Comparison of ENCODE assay signal across 8 cellular contexts in genomic region chr16:67969286-67970039, GRCh38. TPM values are rescaled to one million over a fixed set of nuclear protein-coding genes. Genes with fewer than 3 reads are reported as not detected.
DNase-seq lines count a peak whose midpoint lies in the region; ATAC-seq, FAIRE-seq and TF ChIP-seq lines count a peak whose summit lies in the region.

No MANE protein-coding gene starts in this region.

- H3K9me3 Mint-ChIP-seq in mesothelial cell of epicardium, result no peaks in the 10 kb centered on the region

- H3K4me3 Mint-ChIP-seq in mesothelial cell of epicardium, result peak overlapping the region; percentile 100

- no peaks in the 10 kb centered on the region for H3K27me3 Mint-ChIP-seq in mesothelial cell of epicardium (ENCODE audit: low read depth)

- H3K4me3 ChIP-seq in bronchial epithelial cell (ENCODE audit: low read depth, low read length), result peak overlapping the region; percentile 87

- peaks cover 36% of the 10 kb centered on the region for H3K4me1 Mint-ChIP-seq in mesothelial cell of epicardium

- H3K27me3 ChIP-seq in bronchial epithelial cell (ENCODE audit: control insufficient read depth, insufficient read depth, low read length), result no peaks in the 10 kb centered on the region

- in situ Hi-C loops in ACHN (cut with HindIII; ENCODE audit: low pct_ligation_motif_present, low pct_unique_long_range_greater_than_20kb, low sequenced_read_pairs), result no loop called here

- TF ChIP-seq CTCF in bronchial epithelial cell (IDR thresholded peaks at IDR 0.05; ENCODE audit: insufficient read depth, low read length, severe bottlenecking) (no peak), mesothelial cell of epicardium (IDR thresholded peaks at IDR 0.05; ENCODE audit: unreplicated experiment) (no peak)

- ATAC-seq in HG02943 (IDR thresholded peaks at IDR 0.05; ENCODE audit: low read depth, unreplicated experiment), result peak; percentile 7
- no peak for ATAC-seq in GM21529 (IDR thresholded peaks at IDR 0.05; ENCODE audit: unreplicated experiment)

- FAIRE-seq in bronchial epithelial cell (lab: Jason Lieb, UNC), result no peak

- peak overlapping the region; percentile 88 for H3K27ac Mint-ChIP-seq in mesothelial cell of epicardium

- H3K36me3 Mint-ChIP-seq in mesothelial cell of epicardium, result no peaks in the 10 kb centered on the region

- DNase-seq in ACHN (peak; percentile 28), bronchial epithelial cell (ENCODE audit: low read depth) (no peak), mesothelial cell of epicardium (ENCODE audit: low spot score in 2 of 2, unreplicated experiment in 2 of 2) (no peak), SHP77 treated with DMSO at 0.1 percent for 48 hours (lab: John Stamatoyannopoulos, UW) (no peak), NCI-H1105 treated with DMSO at 0.1 percent for 48 hours (lab: John Stamatoyannopoulos, UW) (no peak)
- no peak for DNase-seq in NK-92 treated with Interleukin-12 subunit alpha and Interleukin-12 subunit beta, amount 100 ng/mL, for 24 hours (lab: John Stamatoyannopoulos, UW)

- H3K36me3 ChIP-seq in bronchial epithelial cell (ENCODE audit: control insufficient read depth, insufficient read depth, low read length), result no peaks in the 10 kb centered on the region

RNA-seq across cellular contexts. Expression of gene SLC12A4, which starts 1.0 kb away (rescaled TPM):
- 20.5 and 35.2 TPM in 2 replicates for total RNA-seq in bronchial epithelial cell
- 129 to 155 TPM (median 140 TPM) in 3 replicates for total RNA-seq in mesothelial cell of epicardium

RNA-seq across cellular contexts. Expression of gene DPEP3, which starts 10.8 kb away (rescaled TPM):
- total RNA-seq in bronchial epithelial cell, result not detected in 2 replicates
- not detected in 3 replicates for total RNA-seq in mesothelial cell of epicardium

RNA-seq across cellular contexts. Expression of gene LCAT, which starts 25.5 kb away (rescaled TPM):
- total RNA-seq in bronchial epithelial cell (1.6 and 1.7 TPM in 2 replicates), mesothelial cell of epicardium (68.5 to 73.8 TPM (median 68.8 TPM) in 3 replicates)

RNA-seq across cellular contexts. Expression of gene DPEP2, which starts 29.8 kb away (rescaled TPM):
- not detected in 2 replicates for total RNA-seq in bronchial epithelial cell
- total RNA-seq in mesothelial cell of epicardium, result not detected in 3 replicates

RNA-seq across cellular contexts. Expression of gene PSMB10, which starts 32.8 kb away (rescaled TPM):
- total RNA-seq in bronchial epithelial cell (16.3 and 23.7 TPM in 2 replicates), mesothelial cell of epicardium (14.0 to 17.2 TPM (median 16.7 TPM) in 3 replicates)

Comparison
In these comparisons a context has a peak if more than half of its experiments do, and no peak if none do; other contexts are left out.
1. RNA of gene LCAT, which starts 25.5 kb away (total RNA-seq): 68.5 to 73.8 TPM in mesothelial cell of epicardium; 1.6 to 1.7 TPM in bronchial epithelial cell; every median in the first group is over 10 times any median in the second.